ENCODE assay signal across 13 cellular contexts in genomic region chr3:194271459-194272035, GRCh38.
DNase-seq lines count a peak whose midpoint lies in the region; ATAC-seq, FAIRE-seq and TF ChIP-seq lines count a peak whose summit lies in the region.
"Had no signal": no experiment of that assay in that cellular context is flagged by ENCODE, and none has a peak within 500 bp of the region (broad histone marks: within the 10 kb centered on the region; RNA-seq: fewer than 3 reads in every experiment).

No MANE protein-coding gene starts in this region.

- peak overlapping the region; percentile 85 for H3K27ac ChIP-seq in endothelial cell of umbilical vein (ENCODE audit: insufficient read depth, low read depth, low read length)
- H3K27ac ChIP-seq in neural progenitor cell: no peak overlapping the region
- peak overlapping the region; percentile 73 to 87 (median 81) for H3K27ac ChIP-seq in transverse colon

- H3K79me2 ChIP-seq in endothelial cell of umbilical vein (ENCODE audit: control insufficient read depth, insufficient read depth, low read length) (no peaks in the 10 kb centered on the region), neural progenitor cell (ENCODE audit: low read depth) (no peaks in the 10 kb centered on the region)

- H3K4me2 ChIP-seq in endothelial cell of umbilical vein (ENCODE audit: insufficient read depth, low read length) (no peak overlapping the region), neural progenitor cell (peak overlapping the region; percentile 16)
- H3K4me2 ChIP-seq: A549 had no signal

- peak overlapping the region; percentile 65 for H3K9ac ChIP-seq in endothelial cell of umbilical vein (replicated peaks; ENCODE audit: extremely low read depth, insufficient read depth, low read length)
- no peak overlapping the region for H3K9ac ChIP-seq in neural progenitor cell

- H3K9me3 ChIP-seq in endothelial cell of umbilical vein (replicated peaks; ENCODE audit: control insufficient read depth, insufficient read depth, low read length) (no peaks in the 10 kb centered on the region), neural progenitor cell (ENCODE audit: low read depth) (no peaks in the 10 kb centered on the region), transverse colon (no peaks in the 10 kb centered on the region)
- H3K9me3 ChIP-seq: A549 had no signal

- H2AFZ ChIP-seq in endothelial cell of umbilical vein (ENCODE audit: low read depth, low read length) (no peak overlapping the region), neural progenitor cell (replicated peaks) (no peak overlapping the region)

- peaks cover 35% of the 10 kb centered on the region for H3K27me3 Mint-ChIP-seq in neural progenitor cell (ENCODE audit: insufficient read depth, low read depth)
- H3K27me3 Mint-ChIP-seq: activated naive CD8-positive, alpha-beta T cell had no signal

- H3K36me3 ChIP-seq in endothelial cell of umbilical vein (ENCODE audit: control insufficient read depth in 2 of 2, extremely low read depth in 1 of 2, insufficient read depth in 2 of 2, low read length in 2 of 2) (no peaks in the 10 kb centered on the region), neural progenitor cell (no peaks in the 10 kb centered on the region), transverse colon (no peaks in the 10 kb centered on the region)

- POLR2A ChIA-PET in endothelial cell of umbilical vein (lab: Charles Lee): interaction anchor here (1.2 to 2.4 kb wide), 6 partner anchors 27 to 229 kb away, joined by 4 to 16 read pairs (median 7); partner anchors contain the start of gene HES1

- peaks cover 48% of the 10 kb centered on the region for H3K4me1 ChIP-seq in endothelial cell of umbilical vein (ENCODE audit: control insufficient read depth, extremely low read depth, insufficient read depth, low read length)
- peaks cover 58% of the 10 kb centered on the region for H3K4me1 ChIP-seq in neural progenitor cell
- peaks cover 16 to 39% (median 23%) of the 10 kb centered on the region in 4 donors for H3K4me1 ChIP-seq in transverse colon

- intact Hi-C loops in endothelial cell of umbilical vein (cut with micrococcal nuclease) (loop anchor here (1.0 to 2.0 kb wide), 2 partner anchors 25 to 231 kb away; no protein-coding TSS in a partner anchor), transverse colon (cut with DNase I; ENCODE audit: low total_unique reads) (loop anchor here (2.0 to 5.0 kb wide), 2 partner anchors 41 to 134 kb away; partner anchors contain the start of gene HES1)

- H3K27ac Mint-ChIP-seq in neural progenitor cell: no peak overlapping the region
- H3K27ac Mint-ChIP-seq: activated CD4-positive, alpha-beta T cell treated with anti-CD3 and anti-CD28 coated beads for 36 hours; activated naive CD8-positive, alpha-beta T cell had no signal

- TF ChIP-seq EP300 in transverse colon (IDR thresholded peaks at IDR 0.05; ENCODE audit: low read depth): no peak

- H3K9me1 ChIP-seq in endothelial cell of umbilical vein (replicated peaks; ENCODE audit: control insufficient read depth, extremely low read depth, insufficient read depth, low read length): no peaks in the 10 kb centered on the region

- H3F3A ChIP-seq in neural progenitor cell (ENCODE audit: low read depth): peaks cover 55% of the 10 kb centered on the region

- H3K9me3 Mint-ChIP-seq in neural progenitor cell: peaks cover 7% of the 10 kb centered on the region

- TF ChIP-seq POLR2A in endothelial cell of umbilical vein (IDR thresholded peaks at IDR 0.05; ENCODE audit: low read depth, low read length) (no peak), transverse colon (IDR thresholded peaks at IDR 0.05) (no peak)

- BruUV-seq in endothelial cell of umbilical vein (replicated peaks; lab: Mats Ljungman, UMichigan): no TSS peak

- CTCF ChIA-PET in endothelial cell of umbilical vein (lab: Charles Lee): interaction anchor here (0.6 to 4.6 kb wide), 12 partner anchors 8 to 490 kb away, joined by 3 to 101 read pairs (median 16); partner anchors contain the start of gene HES1

- WGBS in transverse colon (ENCODE audit: low coverage in 1 of 2), 2 donors: 76 to 80% methylated on average over 1 to 13 of the region's 15 CpGs

- H3K27me3 ChIP-seq in endothelial cell of umbilical vein (ENCODE audit: control insufficient read depth in 2 of 2, insufficient read depth in 2 of 2, low read length in 2 of 2) (no peaks in the 10 kb centered on the region), neural progenitor cell (no peaks in the 10 kb centered on the region), transverse colon (no peaks in the 10 kb centered on the region)

- dilution Hi-C loops in endothelial cell of umbilical vein (cut with MboI; ENCODE audit: extremely low pct_ligation_motif_present, low sequenced_read_pairs): no loop called here

- no peak for FAIRE-seq in endothelial cell of umbilical vein (lab: Jason Lieb, UNC)
- FAIRE-seq: A549 had no signal

- in situ Hi-C loops in transverse colon (cut with MboI; ENCODE audit: low pct_ligation_motif_present in 1 of 4, low pct_unique_long_range_greater_than_20kb in 1 of 4, low sequenced_read_pairs in 3 of 4): no loop called here

- peak; percentile 22 for DNase-seq in activated effector memory CD4-positive, alpha-beta T cell treated with anti-CD3 and anti-CD28 coated beads, Interleukin-2, amount 50 U/mL, for 16 hours
- DNase-seq in activated effector memory CD4-positive, alpha-beta T cell treated with Interleukin-2 at 50 U/mL for 16 hours: no peak
- DNase-seq in endothelial cell of umbilical vein (ENCODE audit: low read depth, low spot score): peak; percentile 75
- DNase-seq in neural progenitor cell (ENCODE audit: low spot score): no peak
- no peak for DNase-seq in transverse colon
- DNase-seq in glomerular visceral epithelial cell (ENCODE audit: extremely low spot score): no peak
- no peak for DNase-seq in activated gamma-delta T cell treated with Interleukin-2 at 50 U/mL for 16 hours
- DNase-seq: activated CD4-positive, alpha-beta T cell treated with anti-CD3 and anti-CD28 coated beads for 36 hours; NCI-H1048; NCI-H510A had no signal

- H4K20me1 ChIP-seq in endothelial cell of umbilical vein (replicated peaks; ENCODE audit: control insufficient read depth, extremely low read depth, insufficient read depth, low read length) (no peaks in the 10 kb centered on the region), neural progenitor cell (ENCODE audit: low read depth) (peaks cover 5% of the 10 kb centered on the region)

- H3K4me3 ChIP-seq in endothelial cell of umbilical vein (replicated peaks in 1 of 3; ENCODE audit: insufficient read depth in 1 of 3, low read depth in 1 of 3, low read length in 3 of 3) (no peak overlapping the region), neural progenitor cell (no peak overlapping the region), transverse colon (no peak overlapping the region)
- H3K4me3 ChIP-seq: A549 had no signal

- H3K4me3 Mint-ChIP-seq in neural progenitor cell: no peak overlapping the region
- H3K4me3 Mint-ChIP-seq: activated CD4-positive, alpha-beta T cell treated with anti-CD3 and anti-CD28 coated beads for 36 hours; activated naive CD8-positive, alpha-beta T cell had no signal

- no peak for TF ChIP-seq CTCF in endothelial cell of umbilical vein (IDR thresholded peaks at IDR 0.05; ENCODE audit: extremely low read depth in 1 of 2, insufficient read depth in 1 of 2, low read depth in 1 of 2, low read length in 2 of 2)
- no peak for TF ChIP-seq CTCF in neural progenitor cell (IDR thresholded peaks at IDR 0.05)
- no peak for TF ChIP-seq CTCF in transverse colon (IDR thresholded peaks at IDR 0.05)

- peaks cover 2% of the 10 kb centered on the region for H3K36me3 Mint-ChIP-seq in neural progenitor cell
- H3K36me3 Mint-ChIP-seq: activated naive CD8-positive, alpha-beta T cell had no signal

- ATAC-seq in HG02840 (IDR thresholded peaks at IDR 0.05; ENCODE audit: low FRiP score, unreplicated experiment): no peak
- ATAC-seq: A549; activated CD4-positive, alpha-beta T cell treated with anti-CD3 and anti-CD28 coated beads for 36 hours had no signal

- H3K4me1 Mint-ChIP-seq in neural progenitor cell: peaks cover 57% of the 10 kb centered on the region

TF ChIP-seq in endothelial cell of umbilical vein, 7 proteins besides CTCF, POLR2A, EP300 and RAD21:
- TF ChIP-seq FOS (IDR thresholded peaks at IDR 0.05; ENCODE audit: borderline replicate concordance, insufficient read depth, low read length): no peak
- no peak for TF ChIP-seq MAX (IDR thresholded peaks at IDR 0.05; ENCODE audit: insufficient read depth, insufficient read length)
- no peak for TF ChIP-seq POLR2AphosphoS5 (IDR thresholded peaks at IDR 0.05; ENCODE audit: insufficient read depth, low read depth, low read length)
- TF ChIP-seq JUN (IDR thresholded peaks at IDR 0.05; ENCODE audit: borderline replicate concordance, insufficient read depth, insufficient read length, low read depth): no peak
- TF ChIP-seq GATA2 (IDR thresholded peaks at IDR 0.05; ENCODE audit: insufficient read depth, insufficient read length, low read depth, low read length): no peak
- TF ChIP-seq EZH2 (IDR thresholded peaks at IDR 0.05; ENCODE audit: borderline replicate concordance, low read depth, low read length, severe bottlenecking): no peak

Comparison
In these comparisons a context has a peak if more than half of its experiments do, and no peak if none do; other contexts are left out.
1. DNase-seq: peak in activated effector memory CD4-positive, alpha-beta T cell treated with anti-CD3 and anti-CD28 coated beads, Interleukin-2, amount 50 U/mL, for 16 hours (single experiment) and endothelial cell of umbilical vein (single experiment); none in activated effector memory CD4-positive, alpha-beta T cell treated with Interleukin-2 at 50 U/mL for 16 hours (single experiment), neural progenitor cell (single experiment), transverse colon (single experiment), glomerular visceral epithelial cell (single experiment) and activated gamma-delta T cell treated with Interleukin-2 at 50 U/mL for 16 hours (single experiment).